Comparison of ENCODE assay signal across 1 cellular context in the genomic region with DNA sequence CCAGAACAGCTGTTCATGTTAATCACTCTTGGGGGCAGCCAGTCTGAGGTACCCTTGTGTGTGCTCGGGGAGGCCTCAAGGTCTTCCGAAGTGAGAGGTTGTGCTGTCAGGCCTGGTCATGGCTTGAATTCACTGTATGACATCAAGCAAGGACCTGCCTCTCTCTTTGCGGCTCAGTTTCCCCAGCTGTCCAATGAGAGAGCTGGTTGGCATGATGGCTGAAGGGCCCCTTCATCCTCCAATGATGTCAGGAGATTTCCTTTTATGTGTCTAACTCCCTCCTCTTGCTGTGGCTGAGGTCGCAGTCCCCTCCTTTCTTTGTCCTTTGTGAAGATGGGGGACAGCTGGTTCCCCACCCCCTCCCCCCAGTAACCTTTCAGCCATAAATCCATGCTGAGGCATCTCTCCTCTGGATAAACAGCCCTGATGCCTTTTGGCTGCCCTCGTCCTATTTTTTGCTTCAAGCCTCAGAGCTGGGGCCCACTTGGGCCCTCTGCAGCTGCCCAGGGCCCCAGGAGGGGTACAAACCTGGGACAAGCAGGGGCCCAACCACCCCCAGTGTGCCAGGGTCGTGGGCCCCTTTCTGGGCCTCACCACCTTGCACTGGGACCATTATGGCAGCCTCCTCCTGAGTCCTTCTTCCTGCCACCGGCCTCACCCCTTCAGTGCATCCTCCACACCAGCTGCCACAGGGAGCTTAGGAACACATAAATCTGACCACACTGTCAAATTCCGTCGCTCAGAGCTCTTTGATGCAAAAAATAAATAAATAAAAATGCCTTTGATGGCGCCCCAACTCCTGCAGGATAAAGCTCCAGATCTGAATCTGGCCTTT.
TF ChIP-seq lines count a peak whose summit lies in the region.

No MANE protein-coding gene starts in this region.

TF ChIP-seq in K562, 482 proteins besides CTCF, POLR2A, EP300 and RAD21:
- TF ChIP-seq DACH1 (IDR thresholded peaks at IDR 0.05; ENCODE audit: partially characterized antibody) = peak; percentile 37
- TF ChIP-seq ZNF347 (CRISPR knock-in tag; IDR thresholded peaks at IDR 0.05; ENCODE audit: low read depth) = no peak
TF ChIP-seq in K562: peak in this region for 1.
